23 cellular contexts compared by ENCODE assay signal in the genomic region with DNA sequence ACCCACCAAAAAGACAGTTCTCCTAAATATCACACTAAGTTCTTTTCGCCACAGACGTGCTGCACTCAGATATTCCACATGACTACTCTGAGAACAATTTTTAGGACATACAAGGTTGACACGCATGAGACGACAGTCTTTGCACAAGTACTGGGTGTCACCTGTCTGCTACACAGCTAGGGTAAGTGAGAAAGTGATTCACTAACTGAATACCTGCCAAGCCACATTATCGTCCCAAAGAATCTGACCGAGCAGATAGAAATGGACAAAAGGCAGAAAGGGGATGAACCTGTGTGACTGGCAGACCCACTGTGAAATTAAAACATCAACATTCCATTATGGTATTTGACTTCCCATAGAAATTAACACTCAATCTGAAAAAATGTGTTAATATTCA. TPM values are rescaled to one million over a fixed set of nuclear protein-coding genes. Genes with fewer than 3 reads are reported as not detected.
DNase-seq lines count a peak whose midpoint lies in the region; ATAC-seq and TF ChIP-seq lines count a peak whose summit lies in the region.
"Had no signal": no experiment of that assay in that cellular context is flagged by ENCODE, and none has a peak within 500 bp of the region (broad histone marks: within the 10 kb centered on the region; RNA-seq: fewer than 3 reads in every experiment).

No MANE protein-coding gene starts in this region.

- H3K27ac Mint-ChIP-seq in activated naive CD4-positive, alpha-beta T cell treated with anti-CD3 and anti-CD28 coated beads, Interleukin-2, amount 50 U/mL, for 72 hours, result peak overlapping the region; percentile 63 to 65
- no peak overlapping the region for H3K27ac Mint-ChIP-seq in activated naive CD4-positive, alpha-beta T cell treated with anti-CD3 and anti-CD28 coated beads for 36 hours
- H3K27ac Mint-ChIP-seq in immature natural killer cell, result no peak overlapping the region
- H3K27ac Mint-ChIP-seq: activated T-helper 2 cell treated with anti-CD3 and anti-CD28 coated beads, Interferon-gamma antibody, Interleukin-2, Interleukin-4, amounts not matched to agents 10 μg/mL and 5 μg/mL and 100 μg/mL, durations not matched to agents 14 hours and 24 hours and 36 hours; neural progenitor cell had no signal

- H3K9me2 ChIP-seq in GM23248 (ENCODE audit: insufficient read depth), result no peaks in the 10 kb centered on the region
- H3K9me2 ChIP-seq: SK-N-SH had no signal

- in situ Hi-C loops in mammary epithelial cell (cut with MboI; ENCODE audit: low sequenced_read_pairs in 2 of 2) (no loop called here), transverse colon (cut with MboI; ENCODE audit: low pct_ligation_motif_present in 1 of 4, low pct_unique_long_range_greater_than_20kb in 1 of 4, low sequenced_read_pairs in 3 of 4) (no loop called here), GM23248 (cut with MboI) (no loop called here)

- BruUV-seq in mammary epithelial cell (replicated peaks; lab: Mats Ljungman, UMichigan), result no TSS peak

- no peak overlapping the region for H3K4me3 Mint-ChIP-seq in activated naive CD4-positive, alpha-beta T cell treated with anti-CD3 and anti-CD28 coated beads for 36 hours
- no peak overlapping the region for H3K4me3 Mint-ChIP-seq in immature natural killer cell
- H3K4me3 Mint-ChIP-seq: CD8-positive, alpha-beta T cell; neural progenitor cell had no signal

- H3F3A ChIP-seq in GM23248 (ENCODE audit: insufficient read depth), result no peaks in the 10 kb centered on the region; the same call in 1 of the 2 replicates

- H3K4me1 ChIP-seq in mammary epithelial cell (ENCODE audit: insufficient read depth, low read length) (peaks cover 17% of the 10 kb centered on the region), lung (ENCODE audit: control insufficient read depth in 2 of 2, insufficient read depth in 2 of 2, low read length in 2 of 2) (peaks cover 0 to 7% of the 10 kb centered on the region in 2 donors), transverse colon (peaks cover 0 to 34% (median 12%) of the 10 kb centered on the region in 4 donors), GM23248 (ENCODE audit: insufficient read depth) (peaks cover 4% of the 10 kb centered on the region; the same call in 1 of the 2 replicates), adrenal gland (replicated peaks in 1 of 2) (no peaks in the 10 kb centered on the region)
- H3K4me1 ChIP-seq: ascending aorta had no signal

- H4K20me1 ChIP-seq in mammary epithelial cell (ENCODE audit: insufficient read depth, low read length) (no peaks in the 10 kb centered on the region), GM23248 (ENCODE audit: insufficient read depth) (no peaks in the 10 kb centered on the region)

- intact Hi-C loops in activated naive CD4-positive, alpha-beta T cell treated with anti-CD3 and anti-CD28 coated beads for 36 hours (cut with micrococcal nuclease), result no loop called here
- intact Hi-C loops in mammary epithelial cell (cut with micrococcal nuclease) (no loop called here), transverse colon (cut with DNase I; ENCODE audit: low total_unique reads) (no loop called here), adrenal gland (cut with DNase I) (no loop called here)

- H3K9ac ChIP-seq in mammary epithelial cell (ENCODE audit: insufficient read depth, low read length), result no peak overlapping the region
- no peak overlapping the region for H3K9ac ChIP-seq in GM23248
- H3K9ac ChIP-seq: neural progenitor cell, SK-N-SH had no signal

- H3K27me3 ChIP-seq in mammary epithelial cell (ENCODE audit: insufficient read depth, low read length), result no peaks in the 10 kb centered on the region
- no peaks in the 10 kb centered on the region for H3K27me3 ChIP-seq in lung (ENCODE audit: control insufficient read depth, insufficient read depth)
- H3K27me3 ChIP-seq in transverse colon, result no peaks in the 10 kb centered on the region
- H3K27me3 ChIP-seq in GM23248 (replicated peaks; ENCODE audit: insufficient read depth), result no peaks in the 10 kb centered on the region
- no peaks in the 10 kb centered on the region for H3K27me3 ChIP-seq in adrenal gland
- H3K27me3 ChIP-seq: ascending aorta, neural progenitor cell had no signal

- H3K4me3 ChIP-seq in mammary epithelial cell (replicated peaks in 1 of 3; ENCODE audit: insufficient read depth in 1 of 3, low read depth in 2 of 3, low read length in 3 of 3) (no peak overlapping the region), lung (no peak overlapping the region), transverse colon (no peak overlapping the region), GM23248 (no peak overlapping the region), adrenal gland (no peak overlapping the region)
- H3K4me3 ChIP-seq: ascending aorta, neural progenitor cell had no signal

- no peak for TF ChIP-seq EP300 in transverse colon (IDR thresholded peaks at IDR 0.05; ENCODE audit: low read depth)

- no peak for DNase-seq in activated naive CD4-positive, alpha-beta T cell treated with anti-CD3 and anti-CD28 coated beads, Interleukin-2, amount 50 U/mL, for 72 hours (ENCODE audit: low spot score in 2 of 2)
- no peak for DNase-seq in activated naive CD4-positive, alpha-beta T cell treated with anti-CD3 and anti-CD28 coated beads for 36 hours
- DNase-seq in mammary epithelial cell (peak; percentile 41), lung (ENCODE audit: low spot score) (no peak), transverse colon (no peak), GM23248 (no peak), immature natural killer cell (no peak), adrenal gland (no peak)
- DNase-seq: activated CD4-positive, alpha-beta T cell treated with anti-CD3 and anti-CD28 coated beads, Interleukin-2, amount 50 U/mL, for 48 hours; CD8-positive, alpha-beta T cell; NCI-H187 treated with DMSO at 0.1 percent for 48 hours; NCI-H526; OCI-M1; SK-N-SH; stimulated activated CD4-positive, alpha-beta T cell treated with anti-CD3 and anti-CD28 coated beads, Interleukin-4, amount 100 ng/mL, for 4 hours had no signal

- TF ChIP-seq CTCF in mammary epithelial cell (conservative IDR thresholded peaks at IDR 0.05 in 1 of 2, IDR thresholded peaks at IDR 0.05 in 1 of 2; ENCODE audit: extremely low read depth in 1 of 2, insufficient read depth in 1 of 2, low read depth in 1 of 2, low read length in 2 of 2) (no peak), lung (IDR thresholded peaks at IDR 0.05; ENCODE audit: control extremely low read depth, extremely low read depth) (no peak), transverse colon (IDR thresholded peaks at IDR 0.05) (no peak), adrenal gland (IDR thresholded peaks at IDR 0.05) (no peak)

- no peaks in the 10 kb centered on the region for H3K27me3 Mint-ChIP-seq in activated naive CD4-positive, alpha-beta T cell treated with anti-CD3 and anti-CD28 coated beads for 36 hours (ENCODE audit: low read depth)
- peaks cover 0 to 5% (median 3%) of the 10 kb centered on the region in 3 donors for H3K27me3 Mint-ChIP-seq in immature natural killer cell (ENCODE audit: low read depth in 3 of 3)

- H3K4me1 Mint-ChIP-seq in activated naive CD4-positive, alpha-beta T cell treated with anti-CD3 and anti-CD28 coated beads for 36 hours (ENCODE audit: low read depth), result peaks cover 23% of the 10 kb centered on the region
- H3K4me1 Mint-ChIP-seq in immature natural killer cell, result no peaks in the 10 kb centered on the region

- dilution Hi-C loops in mammary epithelial cell (cut with HindIII; ENCODE audit: low sequenced_read_pairs), result no loop called here

- H2AFZ ChIP-seq in mammary epithelial cell (ENCODE audit: low read depth, low read length), result no peak overlapping the region
- H2AFZ ChIP-seq in GM23248, result no peak overlapping the region
- H2AFZ ChIP-seq: neural progenitor cell had no signal

- no peak overlapping the region for H3K27ac ChIP-seq in mammary epithelial cell (ENCODE audit: insufficient read depth, low read depth, low read length)
- no peak overlapping the region for H3K27ac ChIP-seq in lung (ENCODE audit: low read depth in 1 of 2, low read length in 1 of 2)
- H3K27ac ChIP-seq in transverse colon, result peak overlapping the region; percentile 45 to 57 (median 54)
- H3K27ac ChIP-seq in GM23248, result no peak overlapping the region
- no peak overlapping the region for H3K27ac ChIP-seq in adrenal gland
- H3K27ac ChIP-seq: ascending aorta had no signal

- no peak overlapping the region for H3K4me2 ChIP-seq in mammary epithelial cell (ENCODE audit: insufficient read depth, low read depth, low read length)
- no peak overlapping the region for H3K4me2 ChIP-seq in GM23248 (ENCODE audit: unreplicated experiment)
- H3K4me2 ChIP-seq: neural progenitor cell, SK-N-SH had no signal

- TF ChIP-seq POLR2A in transverse colon (IDR thresholded peaks at IDR 0.05) (no peak), adrenal gland (IDR thresholded peaks at IDR 0.05) (no peak)

- peaks cover 35% of the 10 kb centered on the region for H3K79me2 ChIP-seq in mammary epithelial cell (ENCODE audit: insufficient read depth, low read length)
- peaks cover 55% of the 10 kb centered on the region for H3K79me2 ChIP-seq in GM23248 (ENCODE audit: insufficient read depth)

- H3K36me3 Mint-ChIP-seq in activated naive CD4-positive, alpha-beta T cell treated with anti-CD3 and anti-CD28 coated beads, Interleukin-2, amount 50 U/mL, for 72 hours, result peaks cover 20 to 37% of the 10 kb centered on the region in 2 donors
- peaks cover 26% of the 10 kb centered on the region for H3K36me3 Mint-ChIP-seq in activated naive CD4-positive, alpha-beta T cell treated with anti-CD3 and anti-CD28 coated beads for 36 hours (ENCODE audit: low read depth)
- peaks cover 12 to 39% (median 31%) of the 10 kb centered on the region in 3 donors for H3K36me3 Mint-ChIP-seq in immature natural killer cell

- H3K9me3 ChIP-seq in mammary epithelial cell (replicated peaks; ENCODE audit: insufficient read depth, low read length) (peaks cover 4% of the 10 kb centered on the region), lung (ENCODE audit: control insufficient read depth in 2 of 2, insufficient read depth in 1 of 2, low read length in 1 of 2) (no peaks in the 10 kb centered on the region), transverse colon (no peaks in the 10 kb centered on the region), GM23248 (ENCODE audit: low read depth) (no peaks in the 10 kb centered on the region), adrenal gland (replicated peaks in 1 of 3) (no peaks in the 10 kb centered on the region)
- H3K9me3 ChIP-seq: ascending aorta, SK-N-SH had no signal

- peak in 1 of 2 donors; percentile 42 for ATAC-seq in activated naive CD4-positive, alpha-beta T cell treated with anti-CD3 and anti-CD28 coated beads, Interleukin-2, amount 50 U/mL, for 72 hours
- peak; percentile 9 for ATAC-seq in lung (ENCODE audit: insufficient read depth, low FRiP score)
- ATAC-seq: CD8-positive, alpha-beta T cell had no signal

- CTCF ChIA-PET in activated naive CD4-positive, alpha-beta T cell treated with anti-CD3 and anti-CD28 coated beads for 36 hours (lab: Charles Lee), result interaction anchor here (0.7 kb wide), 1 partner anchor 492 kb away, joined by 3 read pairs; no protein-coding TSS in a partner anchor
- CTCF ChIA-PET in mammary epithelial cell (lab: Charles Lee; ENCODE audit: low non-redundant PET), result no interaction called here

- H3K36me3 ChIP-seq in mammary epithelial cell (ENCODE audit: insufficient read depth, low read length) (peaks cover 6% of the 10 kb centered on the region), lung (ENCODE audit: control insufficient read depth in 2 of 2, insufficient read depth in 2 of 2, low read length in 2 of 2) (peaks cover 38 to 41% of the 10 kb centered on the region in 2 donors), transverse colon (peaks cover 0 to 48% (median 22%) of the 10 kb centered on the region in 4 donors), GM23248 (ENCODE audit: low read depth) (peaks cover 71% of the 10 kb centered on the region), adrenal gland (replicated peaks in 1 of 2) (peaks cover 0 to 93% of the 10 kb centered on the region in 2 donors)

- 55% methylated on average over 6 of the region's 6 CpGs for WGBS in mammary epithelial cell (ENCODE audit: low coverage, missing lambda C conversion rate)
- 71 to 90% methylated on average over 6 of the region's 6 CpGs for WGBS in lung, 2 donors
- WGBS in transverse colon (ENCODE audit: low coverage in 1 of 2), 2 donors, result 64 to 83% methylated on average over 5 to 6 of the region's 6 CpGs
- WGBS in GM23248 (ENCODE audit: low coverage in 1 of 2, low lambda C conversion rate in 2 of 2, missing lambda C conversion rate in 2 of 2), 2 experiments, result 91 to 92% methylated on average over 6 of the region's 6 CpGs
- WGBS in adrenal gland, 4 donors, result 70 to 75% (median 71%) methylated on average over 6 of the region's 6 CpGs

- no peaks in the 10 kb centered on the region for H3K9me3 Mint-ChIP-seq in activated naive CD4-positive, alpha-beta T cell treated with anti-CD3 and anti-CD28 coated beads, Interleukin-2, amount 50 U/mL, for 72 hours
- no peaks in the 10 kb centered on the region for H3K9me3 Mint-ChIP-seq in activated naive CD4-positive, alpha-beta T cell treated with anti-CD3 and anti-CD28 coated beads for 36 hours
- H3K9me3 Mint-ChIP-seq in immature natural killer cell, result no peaks in the 10 kb centered on the region
- H3K9me3 Mint-ChIP-seq: activated T-helper 2 cell treated with anti-CD3 and anti-CD28 coated beads, Interferon-gamma antibody, Interleukin-2, Interleukin-4, amounts not matched to agents 10 μg/mL and 5 μg/mL and 100 μg/mL, durations not matched to agents 14 hours and 24 hours and 36 hours; CD8-positive, alpha-beta T cell; neural progenitor cell had no signal

RNA-seq across cellular contexts. Expression of a gene that starts 21.2 kb away (rescaled TPM):
- 100 to 1,000 TPM in 1 of 2 donors, 10 to 100 TPM in 1; 78.8 to 162 TPM for total RNA-seq in activated naive CD4-positive, alpha-beta T cell treated with anti-CD3 and anti-CD28 coated beads, Interleukin-2, amount 50 U/mL, for 72 hours
- total RNA-seq in activated naive CD4-positive, alpha-beta T cell treated with anti-CD3 and anti-CD28 coated beads for 36 hours, result 100 to 1,000 TPM; 127 to 131 TPM
- total RNA-seq in mammary epithelial cell, result 100 to 1,000 TPM in 1 of 2 donors, 10 to 100 TPM in 1; 24.5 to 102 TPM
- polyA plus RNA-seq in mammary epithelial cell, result 63.7 TPM
- 88.5 TPM for polyA minus RNA-seq in mammary epithelial cell
- total RNA-seq in lung, result 10 to 100 TPM; 63.9 to 68.9 TPM
- 10 to 100 TPM; 30.8 to 50.0 TPM for polyA plus RNA-seq in lung
- 10 to 100 TPM; 11.6 to 44.8 (median 30.4) TPM for total RNA-seq in transverse colon
- 28.8 and 38.2 TPM in 2 replicates for total RNA-seq in GM23248 (2014; rRNA removed; shearing (Covaris generic))
- 69.8 and 76.5 TPM in 2 replicates for polyA plus RNA-seq in GM23248 (2016; fragmentation: Nextera tagmentation; extraction: Ambion mirVana)
- polyA plus RNA-seq in immature natural killer cell, result 10 to 100 TPM; 30.1 to 62.6 (median 61.0) TPM
- total RNA-seq in adrenal gland, result 100 to 1,000 TPM in 1 of 8 donors, 10 to 100 TPM in 7; 20.3 to 113 (median 55.1) TPM
- 100 to 1,000 TPM in 1 of 3 donors, 10 to 100 TPM in 2; 33.1 to 129 (median 35.9) TPM for polyA plus RNA-seq in adrenal gland

RNA-seq across cellular contexts. Expression of a gene that starts 23.5 kb away (rescaled TPM):
- total RNA-seq in activated naive CD4-positive, alpha-beta T cell treated with anti-CD3 and anti-CD28 coated beads, Interleukin-2, amount 50 U/mL, for 72 hours, result 10 to 100 TPM in 1 of 2 donors, 1 to 10 TPM in 1; 6.2 to 14.6 TPM
- 1 to 10 TPM; 3.3 to 3.6 TPM for total RNA-seq in activated naive CD4-positive, alpha-beta T cell treated with anti-CD3 and anti-CD28 coated beads for 36 hours
- total RNA-seq in mammary epithelial cell, result not detected
- polyA plus RNA-seq in mammary epithelial cell, result 0.15 TPM
- not detected for polyA minus RNA-seq in mammary epithelial cell
- total RNA-seq in lung, result under 1 TPM in 1 of 2 donors, not detected in 1; 0.40 TPM
- polyA plus RNA-seq in lung, result under 1 TPM; 0.20 to 0.44 TPM
- 1 to 10 TPM in 3 of 4 donors, not detected in 1; 1.9 to 10.0 (median 3.2) TPM for total RNA-seq in transverse colon
- total RNA-seq in GM23248 (2014; rRNA removed; shearing (Covaris generic)), result not detected in 2 replicates
- polyA plus RNA-seq in GM23248 (2016; fragmentation: Nextera tagmentation; extraction: Ambion mirVana), result 0.18 TPM in 1 of 2 replicates, not detected in the other
- polyA plus RNA-seq in immature natural killer cell, result under 1 TPM in 1 of 3 donors, not detected in 2; 0.18 TPM
- total RNA-seq in adrenal gland, result not detected
- under 1 TPM in 1 of 3 donors, not detected in 2; 0.27 TPM for polyA plus RNA-seq in adrenal gland
- total RNA-seq: A673, ureter had no signal

RNA-seq across cellular contexts. Expression of a gene that starts 24.0 kb away (rescaled TPM):
- total RNA-seq in activated naive CD4-positive, alpha-beta T cell treated with anti-CD3 and anti-CD28 coated beads, Interleukin-2, amount 50 U/mL, for 72 hours, result 1 to 10 TPM in 1 of 2 donors, under 1 TPM in 1; 0.34 to 1.5 TPM
- total RNA-seq in activated naive CD4-positive, alpha-beta T cell treated with anti-CD3 and anti-CD28 coated beads for 36 hours, result under 1 TPM in 1 of 2 experiments, not detected in 1; 0.14 TPM
- total RNA-seq in mammary epithelial cell, result 1 to 10 TPM; 1.0 to 6.2 TPM
- 0.46 TPM for polyA plus RNA-seq in mammary epithelial cell
- polyA minus RNA-seq in mammary epithelial cell, result 0.57 TPM
- 10 to 100 TPM; 34.1 to 38.4 TPM for total RNA-seq in lung
- polyA plus RNA-seq in lung, result 10 to 100 TPM; 10.9 to 36.0 TPM
- 10 to 100 TPM; 17.1 to 23.7 (median 20.6) TPM for total RNA-seq in transverse colon
- total RNA-seq in GM23248 (2014; rRNA removed; shearing (Covaris generic)), result not detected in 2 replicates
- not detected in 2 replicates for polyA plus RNA-seq in GM23248 (2016; fragmentation: Nextera tagmentation; extraction: Ambion mirVana)
- not detected for polyA plus RNA-seq in immature natural killer cell
- total RNA-seq in adrenal gland, result 1 to 10 TPM in 1 of 8 donors, under 1 TPM in 5, not detected in 2; under 0.01 to 1.8 (median 0.22) TPM
- polyA plus RNA-seq in adrenal gland, result under 1 TPM; 0.02 to 0.64 (median 0.61) TPM
- total RNA-seq: activated T-helper 2 cell treated with anti-CD3 and anti-CD28 coated beads, Interferon-gamma antibody, Interleukin-2, Interleukin-4, amounts not matched to agents 10 μg/mL and 5 μg/mL and 100 μg/mL, durations not matched to agents 14 hours and 24 hours and 36 hours; ascending aorta; HT1080; M059J had no signal

RNA-seq across cellular contexts. Expression of a gene that starts 27.9 kb away (rescaled TPM):
- total RNA-seq in activated naive CD4-positive, alpha-beta T cell treated with anti-CD3 and anti-CD28 coated beads, Interleukin-2, amount 50 U/mL, for 72 hours, result 10 to 100 TPM in 1 of 2 donors, 1 to 10 TPM in 1; 6.8 to 15.7 TPM
- 1 to 10 TPM; 6.4 to 6.5 TPM for total RNA-seq in activated naive CD4-positive, alpha-beta T cell treated with anti-CD3 and anti-CD28 coated beads for 36 hours
- total RNA-seq in mammary epithelial cell (not detected), lung (under 1 TPM in 1 of 2 donors, not detected in 1; 0.25 TPM), transverse colon (under 1 TPM in 1 of 4 donors, not detected in 3; 0.40 TPM), adrenal gland (under 1 TPM in 2 of 8 donors, not detected in 6; 0.13 to 0.19 TPM)
- polyA plus RNA-seq in mammary epithelial cell (not detected), lung (1 to 10 TPM; 1.4 to 1.9 TPM), GM23248 (2016; fragmentation: Nextera tagmentation; extraction: Ambion mirVana) (0.85 and 1.9 TPM in 2 replicates), immature natural killer cell (under 1 TPM in 2 of 3 donors, not detected in 1; 0.59 to 0.60 TPM), adrenal gland (1 to 10 TPM in 2 of 3 donors, not detected in 1; 3.1 to 3.3 TPM)
- not detected for polyA minus RNA-seq in mammary epithelial cell
- total RNA-seq in GM23248 (2014; rRNA removed; shearing (Covaris generic)), result 0.51 TPM in 1 of 2 replicates, not detected in the other
- total RNA-seq: A673, ascending aorta, lower leg skin, ureter had no signal
- polyA plus RNA-seq: SK-N-SH had no signal

RNA-seq across cellular contexts. Expression of a gene that starts 50.4 kb away (rescaled TPM):
- 1 to 10 TPM; 6.9 to 8.3 TPM for total RNA-seq in activated naive CD4-positive, alpha-beta T cell treated with anti-CD3 and anti-CD28 coated beads, Interleukin-2, amount 50 U/mL, for 72 hours
- 1 to 10 TPM; 3.1 to 5.0 TPM for total RNA-seq in activated naive CD4-positive, alpha-beta T cell treated with anti-CD3 and anti-CD28 coated beads for 36 hours
- total RNA-seq in mammary epithelial cell (1 to 10 TPM; 1.0 to 3.8 TPM), lung (1 to 10 TPM; 7.8 TPM), transverse colon (10 to 100 TPM in 2 of 4 donors, 1 to 10 TPM in 1, not detected in 1; 5.4 to 24.6 (median 16.9) TPM), adrenal gland (1 to 10 TPM in 4 of 8 donors, under 1 TPM in 1, not detected in 3; 0.74 to 7.9 (median 4.3) TPM)
- polyA plus RNA-seq in mammary epithelial cell (2.7 TPM), lung (10 to 100 TPM in 1 of 2 donors, 1 to 10 TPM in 1; 7.3 to 15.7 TPM), GM23248 (2016; fragmentation: Nextera tagmentation; extraction: Ambion mirVana) (1.9 and 2.0 TPM in 2 replicates), immature natural killer cell (1 to 10 TPM in 2 of 3 donors, not detected in 1; 1.0 to 1.1 TPM), adrenal gland (10 to 100 TPM in 2 of 3 donors, 1 to 10 TPM in 1; 1.2 to 56.7 (median 30.0) TPM)
- not detected for polyA minus RNA-seq in mammary epithelial cell
- 0.43 and 1.5 TPM in 2 replicates for total RNA-seq in GM23248 (2014; rRNA removed; shearing (Covaris generic))

Comparison
In these comparisons a context has a peak if more than half of its experiments do, and no peak if none do; other contexts are left out.
1. H3K27ac Mint-ChIP-seq: peak in activated naive CD4-positive, alpha-beta T cell treated with anti-CD3 and anti-CD28 coated beads, Interleukin-2, amount 50 U/mL, for 72 hours (2 of 2); none in activated naive CD4-positive, alpha-beta T cell treated with anti-CD3 and anti-CD28 coated beads for 36 hours (single experiment) and immature natural killer cell (0 of 6).
2. H3K27ac ChIP-seq: peak in transverse colon (4 of 4); none in mammary epithelial cell (single experiment), lung (0 of 2), GM23248 (single experiment) and adrenal gland (0 of 5).